ENCODE assay signal across 9 cellular contexts in genomic region chr1:211606327-211606913, GRCh38. TPM values are rescaled to one million over a fixed set of nuclear protein-coding genes. Genes with fewer than 3 reads are reported as not detected.
DNase-seq lines count a peak whose midpoint lies in the region; ATAC-seq and TF ChIP-seq lines count a peak whose summit lies in the region.
"Had no signal": no experiment of that assay in that cellular context is flagged by ENCODE, and none has a peak within 500 bp of the region (broad histone marks: within the 10 kb centered on the region; RNA-seq: fewer than 3 reads in every experiment).

No MANE protein-coding gene starts in this region.

- CTCF ChIA-PET in Calu3 (lab: Charles Lee) = no interaction called here

- peak; percentile 75 for DNase-seq in GM12865 (ENCODE audit: low read depth)
- DNase-seq in GM13977 (ENCODE audit: low spot score) = no peak
- DNase-seq in H7 = no peak
- DNase-seq in Calu3 = no peak
- DNase-seq in lower leg skin (ENCODE audit: low spot score in 2 of 2) = no peak

- H3K4me3 ChIP-seq in GM12865 (ENCODE audit: low read depth, low read length) (peak overlapping the region; percentile 76), H7 (ENCODE audit: insufficient read depth, low read depth, low read length) (no peak overlapping the region), lower leg skin (ENCODE audit: low read depth, poor library complexity, severe bottlenecking) (no peak overlapping the region)
- H3K4me3 ChIP-seq: cardiac muscle cell had no signal

- H3K9me3 Mint-ChIP-seq in IgD-negative memory B cell (no peaks in the 10 kb centered on the region), Calu3 (ENCODE audit: low read depth, unreplicated experiment) (no peaks in the 10 kb centered on the region)
- no peaks in the 10 kb centered on the region for H3K9me3 Mint-ChIP-seq in dendritic cell treated with granulocyte-macrophage colony-stimulating factor and Interleukin-4, amounts not matched to agents 40 ng/mL and 50 ng/mL, for 4 days

- H3K4me1 Mint-ChIP-seq in IgD-negative memory B cell (peaks cover 14 to 29% (median 23%) of the 10 kb centered on the region in 3 donors), Calu3 (ENCODE audit: low read depth, unreplicated experiment) (peaks cover 44% of the 10 kb centered on the region)
- peaks cover 71% of the 10 kb centered on the region for H3K4me1 Mint-ChIP-seq in dendritic cell treated with granulocyte-macrophage colony-stimulating factor and Interleukin-4, amounts not matched to agents 40 ng/mL and 50 ng/mL, for 4 days (ENCODE audit: low read depth)

- WGBS in lower leg skin, 2 donors = 85 to 87% methylated on average over 8 of the region's 8 CpGs

- H3K36me3 Mint-ChIP-seq in IgD-negative memory B cell (peaks cover 5% of the 10 kb centered on the region), Calu3 (ENCODE audit: insufficient read depth, unreplicated experiment) (no peaks in the 10 kb centered on the region)
- H3K36me3 Mint-ChIP-seq in dendritic cell treated with granulocyte-macrophage colony-stimulating factor and Interleukin-4, amounts not matched to agents 40 ng/mL and 50 ng/mL, for 4 days (ENCODE audit: low read depth) = peaks cover 2% of the 10 kb centered on the region

- no peaks in the 10 kb centered on the region for H3K27me3 ChIP-seq in H7 (ENCODE audit: control insufficient read depth, insufficient read depth, low read length)
- H3K27me3 ChIP-seq: cardiac muscle cell had no signal

- no peak for TF ChIP-seq CTCF in GM12865 (IDR thresholded peaks at IDR 0.05; ENCODE audit: insufficient read depth, low read depth, low read length, missing control alignments)
- no peak for TF ChIP-seq CTCF in GM13977 (IDR thresholded peaks at IDR 0.05; ENCODE audit: extremely low read depth, insufficient read depth, missing control alignments)
- TF ChIP-seq CTCF in Calu3 (IDR thresholded peaks at IDR 0.05; ENCODE audit: unreplicated experiment) = no peak
- TF ChIP-seq CTCF in lower leg skin (IDR thresholded peaks at IDR 0.05) = no peak

- intact Hi-C loops in dendritic cell treated with granulocyte-macrophage colony-stimulating factor and Interleukin-4, amounts not matched to agents 40 ng/mL and 50 ng/mL, for 4 days (cut with micrococcal nuclease) = loop anchor here (2.0 kb wide), 2 partner anchors 16 to 28 kb away; partner anchors contain the start of gene SLC30A1
- intact Hi-C loops in Calu3 (cut with micrococcal nuclease; ENCODE audit: unreplicated experiment) = no loop called here
- intact Hi-C loops in lower leg skin (cut with DNase I; ENCODE audit: low total_unique reads) = no loop called here

- TF ChIP-seq POLR2A in lower leg skin (IDR thresholded peaks at IDR 0.05) = no peak

- in situ Hi-C loops in GM13977 (cut with MboI; ENCODE audit: low pct_unique_long_range_greater_than_20kb, low sequenced_read_pairs, unreplicated experiment) = no loop called here

- H3K4me3 Mint-ChIP-seq in IgD-negative memory B cell (peak overlapping the region; percentile 91 to 99 (median 96)), Calu3 (ENCODE audit: low read depth, unreplicated experiment) (no peak overlapping the region)
- H3K4me3 Mint-ChIP-seq in dendritic cell treated with granulocyte-macrophage colony-stimulating factor and Interleukin-4, amounts not matched to agents 40 ng/mL and 50 ng/mL, for 4 days = peak overlapping the region; percentile 84

- no peaks in the 10 kb centered on the region for H3K36me3 ChIP-seq in H7 (replicated peaks; ENCODE audit: control insufficient read depth, insufficient read depth, low read length)
- H3K36me3 ChIP-seq: cardiac muscle cell had no signal

- H3K27me3 Mint-ChIP-seq in IgD-negative memory B cell (peaks cover 1% of the 10 kb centered on the region), Calu3 (ENCODE audit: unreplicated experiment) (no peaks in the 10 kb centered on the region)
- H3K27me3 Mint-ChIP-seq in dendritic cell treated with granulocyte-macrophage colony-stimulating factor and Interleukin-4, amounts not matched to agents 40 ng/mL and 50 ng/mL, for 4 days = no peaks in the 10 kb centered on the region

- BruUV-seq in Calu3 (replicated peaks; lab: Mats Ljungman, UMichigan) = no TSS peak

- ATAC-seq in GM21447 (IDR thresholded peaks at IDR 0.05; ENCODE audit: unreplicated experiment) = peak; percentile 79

- H3K27ac Mint-ChIP-seq in IgD-negative memory B cell (peak overlapping the region; percentile 70 to 96 (median 87)), Calu3 (ENCODE audit: unreplicated experiment) (no peak overlapping the region)
- peak overlapping the region; percentile 97 for H3K27ac Mint-ChIP-seq in dendritic cell treated with granulocyte-macrophage colony-stimulating factor and Interleukin-4, amounts not matched to agents 40 ng/mL and 50 ng/mL, for 4 days

RNA-seq across cellular contexts. Expression of gene SLC30A1, which starts 27.5 kb away (rescaled TPM):
- 2.5 TPM for polyA plus RNA-seq in IgD-negative memory B cell
- 9.1 and 12.4 TPM in 2 replicates for total RNA-seq in H7 (2014; rRNA removed; shearing (Covaris generic))
- total RNA-seq in Calu3 (2022) (15.5 and 25.3 TPM in 2 replicates), lower leg skin (10 to 100 TPM; 34.1 to 55.5 (median 45.2) TPM)
